Comparison of ENCODE assay signal across 12 cellular contexts in genomic region chr11:75523811-75524401, GRCh38. TPM values are rescaled to one million over a fixed set of nuclear protein-coding genes. Genes with fewer than 3 reads are reported as not detected.
A peak's percentile ranks its signal among the peaks of the same experiment; 100 is the strongest.
DNase-seq lines count a peak whose midpoint lies in the region; ATAC-seq and TF ChIP-seq lines count a peak whose summit lies in the region.
"Had no signal": no experiment of that assay in that cellular context is flagged by ENCODE, and none has a peak within 500 bp of the region (broad histone marks: within the 10 kb centered on the region; RNA-seq: fewer than 3 reads in every experiment).

No MANE protein-coding gene starts in this region.

- no peak overlapping the region for H4K8ac ChIP-seq in mesenchymal stem cell (ENCODE audit: low read length)

- WGBS in mesenchymal stem cell: 66% methylated on average over 2 of the region's 6 CpGs
- 74 to 83% (median 76%) methylated on average over 6 of the region's 6 CpGs for WGBS in ovary, 3 donors

- H3K4me2 ChIP-seq in DND-41 (ENCODE audit: insufficient read depth, low read length) (peak overlapping the region; percentile 93), Karpas-422 (ENCODE audit: low read depth, low read length, poor library complexity, severe bottlenecking) (peak overlapping the region; percentile 80), mesenchymal stem cell (ENCODE audit: low read length, poor library complexity, severe bottlenecking) (no peak overlapping the region)

- H3K4me1 ChIP-seq in DND-41 (ENCODE audit: insufficient read depth, low read length) (peaks cover 25% of the 10 kb centered on the region), Karpas-422 (ENCODE audit: low read length) (peaks cover 61% of the 10 kb centered on the region), mesenchymal stem cell (ENCODE audit: control insufficient read depth, insufficient read depth, low read depth, low read length) (peaks cover 16% of the 10 kb centered on the region), ovary (ENCODE audit: insufficient read depth) (peaks cover 3% of the 10 kb centered on the region)
- H3K4me1 ChIP-seq: foreskin keratinocyte had no signal

- no peaks in the 10 kb centered on the region for H3K9me2 ChIP-seq in Karpas-422 (replicated peaks; ENCODE audit: insufficient read depth, low read length)

- TF ChIP-seq POLR2A in ovary (IDR thresholded peaks at IDR 0.05) (no peak), erythroblast (IDR thresholded peaks at IDR 0.05; ENCODE audit: low read length) (no peak)

- no peaks in the 10 kb centered on the region for H3K27me3 Mint-ChIP-seq in effector memory CD8-positive, alpha-beta T cell
- peaks cover 35% of the 10 kb centered on the region for H3K27me3 Mint-ChIP-seq in progenitor cell of endocrine pancreas

- H3K23ac ChIP-seq in mesenchymal stem cell (ENCODE audit: low read length in 2 of 2): no peak overlapping the region

- ATAC-seq in DND-41 (ENCODE audit: insufficient read depth, low read depth): no peak
- peak; percentile 16 for ATAC-seq in effector memory CD8-positive, alpha-beta T cell (replicated peaks)
- ATAC-seq: foreskin keratinocyte, left ventricle myocardium superior had no signal

- H2BK120ac ChIP-seq in mesenchymal stem cell (ENCODE audit: low read depth, low read length): no peak overlapping the region

- H3K4me1 Mint-ChIP-seq in effector memory CD8-positive, alpha-beta T cell (ENCODE audit: low read depth in 2 of 2): peaks cover 38 to 44% of the 10 kb centered on the region in 2 donors
- peaks cover 16% of the 10 kb centered on the region for H3K4me1 Mint-ChIP-seq in progenitor cell of endocrine pancreas (ENCODE audit: low read depth)

- intact Hi-C loops in ovary (cut with DNase I): loop anchor here in 1 of 4 donors (10.0 kb wide), 1 partner anchor 139 kb away; no protein-coding TSS in a partner anchor

- no peak overlapping the region for H2AFZ ChIP-seq in DND-41 (ENCODE audit: low read depth, low read length)
- no peak overlapping the region for H2AFZ ChIP-seq in Karpas-422 (ENCODE audit: low read length)
- no peak overlapping the region for H2AFZ ChIP-seq in mesenchymal stem cell (ENCODE audit: low read depth, low read length)

- H3K27ac ChIP-seq in DND-41 (ENCODE audit: low read length) (no peak overlapping the region), Karpas-422 (ENCODE audit: low read length) (peak overlapping the region; percentile 99), mesenchymal stem cell (ENCODE audit: low read length, poor library complexity, severe bottlenecking) (no peak overlapping the region), ovary (no peak overlapping the region)
- H3K27ac ChIP-seq: foreskin keratinocyte had no signal

- H3K9me3 ChIP-seq in DND-41 (ENCODE audit: insufficient read depth, low read length, severe bottlenecking) (no peaks in the 10 kb centered on the region), Karpas-422 (ENCODE audit: low read length) (no peaks in the 10 kb centered on the region), mesenchymal stem cell (ENCODE audit: control insufficient read depth, low read length) (no peaks in the 10 kb centered on the region), ovary (no peaks in the 10 kb centered on the region)
- H3K9me3 ChIP-seq: HAP-1 had no signal

- no peak overlapping the region for H3K18ac ChIP-seq in mesenchymal stem cell (ENCODE audit: low read depth in 1 of 2, low read length in 2 of 2)

- H3K36me3 ChIP-seq in DND-41 (ENCODE audit: insufficient read depth, low read length) (no peaks in the 10 kb centered on the region), Karpas-422 (ENCODE audit: insufficient read depth, low read length) (0 out of 2 replicates have a peak, but pooled peaks cover 4% of the 10 kb centered on the region), mesenchymal stem cell (ENCODE audit: control insufficient read depth in 1 of 2, insufficient read depth in 2 of 2, low read depth in 1 of 2, low read length in 2 of 2) (no peaks in the 10 kb centered on the region), ovary (no peaks in the 10 kb centered on the region)
- H3K36me3 ChIP-seq: HAP-1 had no signal

- DNase-seq in DND-41 (no peak), Karpas-422 (no peak), progenitor cell of endocrine pancreas (ENCODE audit: low spot score, unreplicated experiment) (no peak), mesenchymal stem cell (no peak), ovary (no peak), NOMO-1 treated with dmso at 0.1 percent for 144 hours (lab: John Stamatoyannopoulos, UW; ENCODE audit: unreplicated experiment) (no peak), erythroblast (lab: John Stamatoyannopoulos, UW) (no peak)
- no peak for DNase-seq in effector memory CD8-positive, alpha-beta T cell
- DNase-seq: foreskin keratinocyte, left ventricle myocardium superior, NCI-H446 treated with DMSO at 0.1 percent for 48 hours had no signal

- H3K4me3 ChIP-seq in DND-41 (ENCODE audit: low read depth in 1 of 2, low read length in 2 of 2) (0 out of 4 replicates have a peak overlapping the region, but pooled peaks of 1 of the 2 experiments have one; percentile 68), Karpas-422 (ENCODE audit: low read length) (peak overlapping the region; percentile 80), mesenchymal stem cell (ENCODE audit: insufficient read depth in 1 of 2, low read depth in 1 of 2, low read length in 2 of 2) (peak overlapping the region in 1 of 2 experiments; percentile 83), ovary (no peak overlapping the region)

- H4K20me1 ChIP-seq in DND-41 (ENCODE audit: insufficient read depth, low read length): peaks cover 7% of the 10 kb centered on the region
- H4K20me1 ChIP-seq in Karpas-422 (ENCODE audit: insufficient read depth, low read depth, low read length): peaks cover 24% of the 10 kb centered on the region

- H2BK5ac ChIP-seq in mesenchymal stem cell (ENCODE audit: low read depth, low read length, poor library complexity, severe bottlenecking): no peak overlapping the region

- peak overlapping the region; percentile 38 to 88 for H3K27ac Mint-ChIP-seq in effector memory CD8-positive, alpha-beta T cell
- H3K27ac Mint-ChIP-seq in progenitor cell of endocrine pancreas: no peak overlapping the region

- H3K9ac ChIP-seq in DND-41 (ENCODE audit: low read depth, low read length) (no peak overlapping the region), Karpas-422 (ENCODE audit: low read length) (peak overlapping the region; percentile 97), mesenchymal stem cell (ENCODE audit: low read length) (no peak overlapping the region)

- no peak overlapping the region for H2BK15ac ChIP-seq in mesenchymal stem cell (ENCODE audit: low read depth, poor library complexity, severe bottlenecking)

- H3K4ac ChIP-seq in mesenchymal stem cell (ENCODE audit: low read depth in 1 of 2, low read length in 2 of 2): no peak overlapping the region

- H3K4me3 Mint-ChIP-seq in effector memory CD8-positive, alpha-beta T cell: peak overlapping the region; percentile 79 to 82
- peak overlapping the region; percentile 73 for H3K4me3 Mint-ChIP-seq in progenitor cell of endocrine pancreas (ENCODE audit: low read depth)

- H3K9me3 Mint-ChIP-seq in effector memory CD8-positive, alpha-beta T cell: no peaks in the 10 kb centered on the region
- H3K9me3 Mint-ChIP-seq in progenitor cell of endocrine pancreas (ENCODE audit: low read depth): no peaks in the 10 kb centered on the region

- no peaks in the 10 kb centered on the region for H3K36me3 Mint-ChIP-seq in effector memory CD8-positive, alpha-beta T cell (ENCODE audit: insufficient read depth)
- H3K36me3 Mint-ChIP-seq in progenitor cell of endocrine pancreas (ENCODE audit: insufficient read depth): no peaks in the 10 kb centered on the region

- no peak for TF ChIP-seq CTCF in DND-41 (IDR thresholded peaks at IDR 0.05; ENCODE audit: borderline replicate concordance, extremely low read depth, low read length, poor library complexity, severe bottlenecking)
- TF ChIP-seq CTCF in progenitor cell of endocrine pancreas (IDR thresholded peaks at IDR 0.05; ENCODE audit: unreplicated experiment): no peak
- no peak for TF ChIP-seq CTCF in ovary (IDR thresholded peaks at IDR 0.05)

- H3K27me3 ChIP-seq in DND-41 (ENCODE audit: insufficient read depth, low read length, poor library complexity): peaks cover 10% of the 10 kb centered on the region
- no peaks in the 10 kb centered on the region for H3K27me3 ChIP-seq in Karpas-422 (ENCODE audit: low read length)
- H3K27me3 ChIP-seq in mesenchymal stem cell (ENCODE audit: control insufficient read depth in 1 of 2, insufficient read depth in 1 of 2, low read length in 2 of 2): peaks cover 17 to 30% of the 10 kb centered on the region in 2 experiments
- no peaks in the 10 kb centered on the region for H3K27me3 ChIP-seq in ovary

- no peak for TF ChIP-seq EP300 in ovary (IDR thresholded peaks at IDR 0.05)

- H3K79me2 ChIP-seq in DND-41 (ENCODE audit: insufficient read depth, low read length) (no peaks in the 10 kb centered on the region), Karpas-422 (ENCODE audit: low read length) (peaks cover 66% of the 10 kb centered on the region)

- no peak overlapping the region for H3K14ac ChIP-seq in mesenchymal stem cell (ENCODE audit: low read length in 2 of 2)

- H4K91ac ChIP-seq in mesenchymal stem cell (ENCODE audit: low read length): no peak overlapping the region

- H2AK5ac ChIP-seq in mesenchymal stem cell (ENCODE audit: low read length, severe bottlenecking): no peak overlapping the region

- H2BK12ac ChIP-seq in mesenchymal stem cell (ENCODE audit: low read length in 2 of 2): no peak overlapping the region

- no peaks in the 10 kb centered on the region for H3K79me1 ChIP-seq in mesenchymal stem cell (replicated peaks; ENCODE audit: low read length, poor library complexity, severe bottlenecking)

RNA-seq across cellular contexts. Expression of gene GDPD5, which starts 1.8 kb away (rescaled TPM):
- total RNA-seq in Karpas-422 (2014; rRNA removed; shearing (Covaris generic); ENCODE audit: low replicate concordance): 137 and 237 TPM in 2 replicates
- total RNA-seq in progenitor cell of endocrine pancreas: 32.4 and 33.1 TPM in 2 replicates
- polyA plus RNA-seq in mesenchymal stem cell (2013, experiment 1 of 2): 1.8 TPM
- 1.4 TPM for polyA plus RNA-seq in mesenchymal stem cell (2013, experiment 2 of 2)
- total RNA-seq in ovary: 10 to 100 TPM in 2 of 7 donors, 1 to 10 TPM in 5; 3.8 to 15.8 (median 8.4) TPM
- 1 to 10 TPM; 5.5 to 6.3 TPM for polyA plus RNA-seq in ovary

RNA-seq across cellular contexts. Expression of gene SERPINH1, which starts 38.1 kb away (rescaled TPM):
- total RNA-seq in Karpas-422 (2014; rRNA removed; shearing (Covaris generic); ENCODE audit: low replicate concordance): 10.5 and 16.1 TPM in 2 replicates
- total RNA-seq in progenitor cell of endocrine pancreas (223 and 234 TPM in 2 replicates), ovary (100 to 1,000 TPM; 122 to 289 (median 188) TPM)
- polyA plus RNA-seq in mesenchymal stem cell (2013, experiment 1 of 2): 896 TPM
- 870 TPM for polyA plus RNA-seq in mesenchymal stem cell (2013, experiment 2 of 2)
- 100 to 1,000 TPM; 155 to 163 TPM for polyA plus RNA-seq in ovary
